12 cellular contexts compared by ENCODE assay signal in genomic region chr6:140809694-140810101, GRCh38.
DNase-seq lines count a peak whose midpoint lies in the region; ATAC-seq and TF ChIP-seq lines count a peak whose summit lies in the region.
"Had no signal": no experiment of that assay in that cellular context is flagged by ENCODE, and none has a peak within 500 bp of the region (broad histone marks: within the 10 kb centered on the region; RNA-seq: fewer than 3 reads in every experiment).

No MANE protein-coding gene starts in this region.

- no peak overlapping the region for H3K27ac ChIP-seq in suprapubic skin
- H3K27ac ChIP-seq: heart left ventricle had no signal

- TF ChIP-seq POLR2A in suprapubic skin (IDR thresholded peaks at IDR 0.05) = no peak

- no peaks in the 10 kb centered on the region for H3K36me3 ChIP-seq in suprapubic skin
- H3K36me3 ChIP-seq: HAP-1, heart left ventricle had no signal

- H3K27me3 ChIP-seq in suprapubic skin = no peaks in the 10 kb centered on the region
- H3K27me3 ChIP-seq: heart left ventricle had no signal

- H3K4me3 Mint-ChIP-seq in T-helper 17 cell (peak overlapping the region; percentile 36), osteocyte (ENCODE audit: unreplicated experiment) (no peak overlapping the region)
- H3K4me3 Mint-ChIP-seq: CD14-positive monocyte, nephron progenitor cell had no signal

- no peak for TF ChIP-seq EP300 in suprapubic skin (IDR thresholded peaks at IDR 0.05)

- TF ChIP-seq CTCF in suprapubic skin (IDR thresholded peaks at IDR 0.05) = no peak
- no peak for TF ChIP-seq CTCF in osteocyte (IDR thresholded peaks at IDR 0.05)

- no peak overlapping the region for H3K27ac Mint-ChIP-seq in T-helper 17 cell
- no peak overlapping the region for H3K27ac Mint-ChIP-seq in osteocyte (ENCODE audit: unreplicated experiment)
- H3K27ac Mint-ChIP-seq: CD14-positive monocyte, nephron progenitor cell had no signal

- H3K27me3 Mint-ChIP-seq in T-helper 17 cell = peaks cover 9% of the 10 kb centered on the region
- no peaks in the 10 kb centered on the region for H3K27me3 Mint-ChIP-seq in osteocyte (ENCODE audit: unreplicated experiment)

- ATAC-seq in GM19328 (IDR thresholded peaks at IDR 0.05; ENCODE audit: unreplicated experiment) (peak; percentile 71), HG03060 (IDR thresholded peaks at IDR 0.05; ENCODE audit: low read depth, unreplicated experiment) (peak; percentile 82), T-helper 17 cell (peak; percentile 82)

- H3K36me3 Mint-ChIP-seq in T-helper 17 cell (ENCODE audit: low read depth) (peaks cover 4% of the 10 kb centered on the region), osteocyte (ENCODE audit: unreplicated experiment) (peaks cover 1% of the 10 kb centered on the region)
- H3K36me3 Mint-ChIP-seq: CD14-positive monocyte had no signal

- WGBS in suprapubic skin = 84% methylated on average over 3 of the region's 3 CpGs

- DNase-seq in EH (ENCODE audit: low read depth) (peak; percentile 9), T-helper 17 cell (no peak), suprapubic skin (ENCODE audit: low spot score in 2 of 2) (no peak), osteocyte (ENCODE audit: extremely low spot score, unreplicated experiment) (no peak), T1000 (lab: John Stamatoyannopoulos, UW) (no peak)
- no peak for DNase-seq in central memory CD4-positive, alpha-beta T cell
- DNase-seq: heart left ventricle, nephron progenitor cell had no signal

- H3K4me1 Mint-ChIP-seq in T-helper 17 cell = peaks cover 7% of the 10 kb centered on the region
- peaks cover 6% of the 10 kb centered on the region for H3K4me1 Mint-ChIP-seq in osteocyte (ENCODE audit: unreplicated experiment)
- H3K4me1 Mint-ChIP-seq: CD14-positive monocyte, nephron progenitor cell had no signal

- no peaks in the 10 kb centered on the region for H3K9me3 ChIP-seq in T-helper 17 cell (ENCODE audit: control insufficient read depth, low read length, poor library complexity, severe bottlenecking)
- H3K9me3 ChIP-seq in suprapubic skin = no peaks in the 10 kb centered on the region
- H3K9me3 ChIP-seq: HAP-1 had no signal

- H3K4me3 ChIP-seq in suprapubic skin = no peak overlapping the region
- H3K4me3 ChIP-seq: HAP-1, heart left ventricle had no signal

- no peaks in the 10 kb centered on the region for H3K4me1 ChIP-seq in suprapubic skin
- H3K4me1 ChIP-seq: HAP-1 had no signal

- H3K9me3 Mint-ChIP-seq in osteocyte (ENCODE audit: unreplicated experiment) = peaks cover 19% of the 10 kb centered on the region
